ENCODE assay signal across 15 cellular contexts in the genomic region with DNA sequence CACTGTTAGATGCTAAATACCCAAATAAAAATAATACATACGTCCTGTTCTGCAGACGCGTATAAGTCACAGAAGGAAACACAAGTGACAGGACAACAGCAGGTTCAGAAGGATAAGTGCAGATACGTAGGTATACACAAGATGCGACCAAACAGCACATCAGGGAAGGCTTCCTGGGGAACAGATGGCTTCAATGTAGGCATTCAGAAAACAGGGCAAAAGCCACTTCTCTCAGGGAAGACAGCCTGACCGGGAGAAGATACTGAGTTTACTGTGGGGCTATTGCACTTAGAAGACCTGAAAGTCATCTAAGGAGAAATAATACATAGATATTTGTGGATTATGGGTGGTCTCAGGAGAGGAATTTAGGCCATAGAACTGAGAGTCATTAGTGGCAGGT. TPM values are rescaled to one million over a fixed set of nuclear protein-coding genes. Genes with fewer than 3 reads are reported as not detected.
DNase-seq lines count a peak whose midpoint lies in the region; ATAC-seq and TF ChIP-seq lines count a peak whose summit lies in the region.
"Had no signal": no experiment of that assay in that cellular context is flagged by ENCODE, and none has a peak within 500 bp of the region (broad histone marks: within the 10 kb centered on the region; RNA-seq: fewer than 3 reads in every experiment).

No MANE protein-coding gene starts in this region.

- peaks cover 42% of the 10 kb centered on the region for H3K4me1 Mint-ChIP-seq in T-helper 1 cell treated with Interleukin-12 subunit alpha and Interleukin-12 subunit beta and Interleukin-4 antibody, amounts not matched to agents 30 μg/mL and 1 μg/mL, for 36 hours (ENCODE audit: low read depth)
- peaks cover 36% of the 10 kb centered on the region for H3K4me1 Mint-ChIP-seq in activated naive CD8-positive, alpha-beta T cell treated with anti-CD3 and anti-CD28 coated beads, Interleukin-2, amount 50 U/mL, for 24 hours
- H3K4me1 Mint-ChIP-seq in activated naive CD4-positive, alpha-beta T cell treated with anti-CD3 and anti-CD28 coated beads for 36 hours (ENCODE audit: low read depth) = peaks cover 21% of the 10 kb centered on the region

- no peak for ATAC-seq in activated naive CD8-positive, alpha-beta T cell treated with anti-CD3 and anti-CD28 coated beads, Interleukin-2, amount 50 U/mL, for 24 hours
- ATAC-seq: A549 had no signal

- TF ChIP-seq CTCF in GM12875 (IDR thresholded peaks at IDR 0.05; ENCODE audit: borderline replicate concordance, insufficient read depth, low read depth, low read length) (no peak), dorsolateral prefrontal cortex (IDR thresholded peaks at IDR 0.05 in 54 of 56, conservative IDR thresholded peaks at IDR 0.05 in 2 of 56; ENCODE audit: low read depth in 1 of 56, partially characterized antibody in 56 of 56) (no peak)

- H3K27ac Mint-ChIP-seq in T-helper 1 cell treated with Interleukin-12 subunit alpha and Interleukin-12 subunit beta and Interleukin-4 antibody, amounts not matched to agents 30 μg/mL and 1 μg/mL, for 36 hours = no peak overlapping the region
- no peak overlapping the region for H3K27ac Mint-ChIP-seq in activated naive CD8-positive, alpha-beta T cell treated with anti-CD3 and anti-CD28 coated beads, Interleukin-2, amount 50 U/mL, for 24 hours
- no peak overlapping the region for H3K27ac Mint-ChIP-seq in activated naive CD4-positive, alpha-beta T cell treated with anti-CD3 and anti-CD28 coated beads for 36 hours

- H3K36me3 Mint-ChIP-seq in T-helper 1 cell treated with Interleukin-12 subunit alpha and Interleukin-12 subunit beta and Interleukin-4 antibody, amounts not matched to agents 30 μg/mL and 1 μg/mL, for 36 hours (ENCODE audit: low read depth) = peaks cover 22% of the 10 kb centered on the region
- peaks cover 10% of the 10 kb centered on the region for H3K36me3 Mint-ChIP-seq in activated naive CD8-positive, alpha-beta T cell treated with anti-CD3 and anti-CD28 coated beads, Interleukin-2, amount 50 U/mL, for 24 hours (ENCODE audit: low read depth)
- no peaks in the 10 kb centered on the region for H3K36me3 Mint-ChIP-seq in activated naive CD4-positive, alpha-beta T cell treated with anti-CD3 and anti-CD28 coated beads for 36 hours (ENCODE audit: low read depth)

- CTCF ChIA-PET in activated naive CD4-positive, alpha-beta T cell treated with anti-CD3 and anti-CD28 coated beads for 36 hours (lab: Charles Lee) = no interaction called here

- H3K4me3 ChIP-seq in GM12875 (ENCODE audit: low read depth, low read length) (peak overlapping the region; percentile 79), rectal smooth muscle tissue (ENCODE audit: low read length) (peak overlapping the region; percentile 2), dorsolateral prefrontal cortex (peak overlapping the region in 28 of 59 donors; percentile 3 to 53 (median 40))
- H3K4me3 ChIP-seq: A549 had no signal

- H3K27ac ChIP-seq in rectal smooth muscle tissue (ENCODE audit: low read depth, low read length) = no peak overlapping the region
- no peak overlapping the region for H3K27ac ChIP-seq in dorsolateral prefrontal cortex
- H3K27ac ChIP-seq: A549, epithelial cell of prostate had no signal

- H3K9ac ChIP-seq in rectal smooth muscle tissue (ENCODE audit: low read length) = no peak overlapping the region

- no peaks in the 10 kb centered on the region for H3K36me3 ChIP-seq in rectal smooth muscle tissue (ENCODE audit: control insufficient read depth, insufficient read depth, low read length)

- peaks cover 4% of the 10 kb centered on the region for H3K27me3 Mint-ChIP-seq in T-helper 1 cell treated with Interleukin-12 subunit alpha and Interleukin-12 subunit beta and Interleukin-4 antibody, amounts not matched to agents 30 μg/mL and 1 μg/mL, for 36 hours (ENCODE audit: low read depth)
- H3K27me3 Mint-ChIP-seq in activated naive CD8-positive, alpha-beta T cell treated with anti-CD3 and anti-CD28 coated beads, Interleukin-2, amount 50 U/mL, for 24 hours = no peaks in the 10 kb centered on the region
- peaks cover 4% of the 10 kb centered on the region for H3K27me3 Mint-ChIP-seq in activated naive CD4-positive, alpha-beta T cell treated with anti-CD3 and anti-CD28 coated beads for 36 hours (ENCODE audit: low read depth)

- DNase-seq in T-helper 1 cell (no peak), glomerular visceral epithelial cell (ENCODE audit: extremely low spot score) (no peak), dorsolateral prefrontal cortex (no peak)
- no peak for DNase-seq in activated naive CD8-positive, alpha-beta T cell treated with anti-CD3 and anti-CD28 coated beads, Interleukin-2, amount 50 U/mL, for 24 hours
- no peak for DNase-seq in activated naive CD4-positive, alpha-beta T cell treated with anti-CD3 and anti-CD28 coated beads for 36 hours
- DNase-seq: Calu3, head of caudate nucleus, NCI-H1930, NCI-H748 treated with DMSO at 0.1 percent for 48 hours, T-helper 9 cell had no signal

- H3K27me3 ChIP-seq in rectal smooth muscle tissue (ENCODE audit: control insufficient read depth, insufficient read depth, low read length) (no peaks in the 10 kb centered on the region), dorsolateral prefrontal cortex (peaks cover 0 to 12% (median 0%) of the 10 kb centered on the region in 45 donors)

- intact Hi-C loops in activated naive CD4-positive, alpha-beta T cell treated with anti-CD3 and anti-CD28 coated beads for 36 hours (cut with micrococcal nuclease) = no loop called here
- intact Hi-C loops in dorsolateral prefrontal cortex (cut with DNase I) = no loop called here

- H3K4me3 Mint-ChIP-seq in T-helper 1 cell treated with Interleukin-12 subunit alpha and Interleukin-12 subunit beta and Interleukin-4 antibody, amounts not matched to agents 30 μg/mL and 1 μg/mL, for 36 hours = peak overlapping the region; percentile 72
- peak overlapping the region; percentile 80 for H3K4me3 Mint-ChIP-seq in activated naive CD8-positive, alpha-beta T cell treated with anti-CD3 and anti-CD28 coated beads, Interleukin-2, amount 50 U/mL, for 24 hours
- no peak overlapping the region for H3K4me3 Mint-ChIP-seq in activated naive CD4-positive, alpha-beta T cell treated with anti-CD3 and anti-CD28 coated beads for 36 hours

- H3K4me1 ChIP-seq in rectal smooth muscle tissue (ENCODE audit: control insufficient read depth, insufficient read depth, low read length) = no peaks in the 10 kb centered on the region
- H3K4me1 ChIP-seq: A549 had no signal

- no peaks in the 10 kb centered on the region for H3K9me3 Mint-ChIP-seq in T-helper 1 cell treated with Interleukin-12 subunit alpha and Interleukin-12 subunit beta and Interleukin-4 antibody, amounts not matched to agents 30 μg/mL and 1 μg/mL, for 36 hours
- no peaks in the 10 kb centered on the region for H3K9me3 Mint-ChIP-seq in activated naive CD8-positive, alpha-beta T cell treated with anti-CD3 and anti-CD28 coated beads, Interleukin-2, amount 50 U/mL, for 24 hours
- H3K9me3 Mint-ChIP-seq in activated naive CD4-positive, alpha-beta T cell treated with anti-CD3 and anti-CD28 coated beads for 36 hours = no peaks in the 10 kb centered on the region

RNA-seq across cellular contexts. Expression of gene HLA-DPA1, which starts 1.9 kb away (rescaled TPM):
- total RNA-seq in activated naive CD4-positive, alpha-beta T cell treated with anti-CD3 and anti-CD28 coated beads for 36 hours = 10 to 100 TPM; 12.1 to 15.3 TPM
- 100 to 1,000 TPM in 2 of 120 experiments, 10 to 100 TPM in 115, 1 to 10 TPM in 3; 5.9 to 107 (median 35.2) TPM for total RNA-seq in dorsolateral prefrontal cortex

RNA-seq across cellular contexts. Expression of gene HLA-DPB1, which starts 4.2 kb away (rescaled TPM):
- 1 to 10 TPM; 2.8 to 4.0 TPM for total RNA-seq in activated naive CD4-positive, alpha-beta T cell treated with anti-CD3 and anti-CD28 coated beads for 36 hours
- 10 to 100 TPM; 14.1 to 88.3 (median 30.5) TPM for total RNA-seq in dorsolateral prefrontal cortex
